8 cellular contexts compared by ENCODE assay signal in the genomic region with DNA sequence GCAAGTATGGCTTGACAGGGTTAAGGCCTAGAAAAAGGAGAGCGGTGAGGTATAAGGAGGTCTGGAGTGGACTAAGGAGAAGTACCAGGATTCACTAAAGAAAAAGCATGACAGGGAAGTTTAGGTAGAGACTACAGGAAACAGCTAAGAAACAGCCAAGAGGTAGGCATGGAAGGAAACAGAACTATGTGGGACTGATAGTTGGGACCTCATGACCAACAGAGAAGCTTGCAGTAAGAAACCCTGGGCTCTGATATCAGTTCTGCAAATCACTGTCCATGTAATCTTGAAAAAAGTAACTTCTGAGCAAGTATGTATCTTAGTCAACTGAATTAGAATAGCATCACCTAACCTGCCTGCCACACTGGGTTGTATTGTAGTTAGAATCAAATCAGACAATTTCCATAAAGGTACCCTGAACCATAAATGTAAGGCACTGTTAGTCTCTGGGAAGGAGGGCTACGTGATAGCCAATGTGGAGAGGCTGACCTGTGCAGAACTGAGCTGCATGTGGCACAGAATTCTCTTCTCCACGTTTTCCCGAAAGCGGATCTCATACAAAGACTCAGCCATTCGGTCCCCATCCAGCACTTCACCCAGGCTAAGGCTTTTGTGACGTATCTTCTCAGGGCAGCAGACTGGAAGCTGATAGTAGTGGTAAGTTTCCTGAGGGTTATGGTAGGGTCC. TPM values are rescaled to one million over a fixed set of nuclear protein-coding genes. Genes with fewer than 3 reads are reported as not detected.
DNase-seq lines count a peak whose midpoint lies in the region; ATAC-seq, FAIRE-seq and TF ChIP-seq lines count a peak whose summit lies in the region.

No MANE protein-coding gene starts in this region.

- POLR2A ChIA-PET in activated CD4-positive, alpha-beta T cell treated with anti-CD3 and anti-CD28 coated beads, Interleukin-2, amount 10 ng/mL, durations not matched to agents 7 days and 5 days (lab: Charles Lee) = no interaction called here
- POLR2A ChIA-PET in HepG2 (lab: Yijun Ruan, JAX) = interaction anchor here (1.3 to 4.3 kb wide), 11 partner anchors 10 to 248 kb away, joined by 3 to 230 read pairs (median 35); partner anchors contain the start of genes CHMP4A, DCAF11, DHRS1 and EMC9

- BruUV-seq in HepG2 (replicated peaks; lab: Mats Ljungman, UMichigan) = TSS peak; percentile 53

- intact Hi-C loops in HepG2 (cut with micrococcal nuclease; ENCODE audit: unreplicated experiment) = no loop called here

- H3K4me1 ChIP-seq in adipocyte (ENCODE audit: control insufficient read depth, insufficient read depth, low read length) = peaks cover 21% of the 10 kb centered on the region
- H3K4me1 ChIP-seq in HepG2 (ENCODE audit: insufficient read depth, low read length) = peaks cover 70% of the 10 kb centered on the region
- H3K4me1 ChIP-seq in thymus (ENCODE audit: control insufficient read depth, insufficient read depth, low read length) = peaks cover 17% of the 10 kb centered on the region

- H3K27ac Mint-ChIP-seq in activated CD4-positive, alpha-beta T cell treated with anti-CD3 and anti-CD28 coated beads, Interleukin-2, amount 10 ng/mL, durations not matched to agents 7 days and 5 days = peak overlapping the region; percentile 99

- WGBS in HepG2 (ENCODE audit: low lambda C conversion rate) = 89% methylated on average over 7 of the region's 7 CpGs
- WGBS in thymus = 95% methylated on average over 7 of the region's 7 CpGs

- no peak for TF ChIP-seq RAD21 in HepG2 (CRISPR knock-in tag; IDR thresholded peaks at IDR 0.05)

- peak in 1 of 2 experiments; percentile 38; a peak in 1 of 4 replicates for TF ChIP-seq POLR2A in HepG2 (IDR thresholded peaks at IDR 0.05; ENCODE audit: insufficient read depth in 1 of 2, low read depth in 2 of 2, low read length in 2 of 2)

- H3K27me3 ChIP-seq in adipocyte (replicated peaks; ENCODE audit: control insufficient read depth, insufficient read depth, low read length) (no peaks in the 10 kb centered on the region), HepG2 (ENCODE audit: control insufficient read depth in 1 of 2, insufficient read depth in 2 of 2, low read length in 2 of 2) (no peaks in the 10 kb centered on the region; a peak in 1 of 5 replicates), thymus (ENCODE audit: control insufficient read depth, insufficient read depth) (no peaks in the 10 kb centered on the region)

- no peak for TF ChIP-seq CTCF in HepG2 (CRISPR knock-in tag; IDR thresholded peaks at IDR 0.05)

- no peak for TF ChIP-seq EP300 in HepG2 (IDR thresholded peaks at IDR 0.05; ENCODE audit: low read depth in 2 of 2, low read length in 2 of 2)
- TF ChIP-seq EP300 in HepG2 (CRISPR knock-in tag; IDR thresholded peaks at IDR 0.05; ENCODE audit: borderline replicate concordance) = no peak

- H3K36me3 Mint-ChIP-seq in activated CD4-positive, alpha-beta T cell treated with anti-CD3 and anti-CD28 coated beads, Interleukin-2, amount 10 ng/mL, durations not matched to agents 7 days and 5 days (ENCODE audit: low read depth) = peaks cover 50% of the 10 kb centered on the region

- H3K79me2 ChIP-seq in HepG2 (ENCODE audit: insufficient read depth, low read length) = peaks cover 43% of the 10 kb centered on the region

- no peaks in the 10 kb centered on the region for H4K20me1 ChIP-seq in HepG2 (ENCODE audit: insufficient read depth, low read length)

- peak overlapping the region; percentile 97 for H3K4me3 ChIP-seq in adipocyte (ENCODE audit: low read length)
- peak overlapping the region; percentile 79 to 91 (median 85) for H3K4me3 ChIP-seq in HepG2 (replicated peaks in 1 of 3; ENCODE audit: insufficient read depth in 1 of 3, low read depth in 2 of 3, low read length in 3 of 3)
- H3K4me3 ChIP-seq in thymus (ENCODE audit: low read length) = peak overlapping the region; percentile 94

- peak; percentile 23 for FAIRE-seq in HepG2 (lab: Jason Lieb, UNC)

- H2AFZ ChIP-seq in HepG2 (ENCODE audit: low read length) = no peak overlapping the region

- H3K4me3 Mint-ChIP-seq in activated CD4-positive, alpha-beta T cell treated with anti-CD3 and anti-CD28 coated beads, Interleukin-2, amount 10 ng/mL, durations not matched to agents 7 days and 5 days = peak overlapping the region; percentile 98

- peak overlapping the region; percentile 99 for H3K4me2 ChIP-seq in HepG2 (ENCODE audit: low read depth, low read length)

- peak overlapping the region; percentile 99 for H3K9ac ChIP-seq in adipocyte (ENCODE audit: low read length)
- H3K9ac ChIP-seq in HepG2 (ENCODE audit: insufficient read depth, low read depth, low read length) = peak overlapping the region; percentile 97

- CTCF ChIA-PET in activated CD4-positive, alpha-beta T cell treated with anti-CD3 and anti-CD28 coated beads, Interleukin-2, amount 10 ng/mL, durations not matched to agents 7 days and 5 days (lab: Charles Lee) = interaction anchor here (0.7 to 2.1 kb wide), 8 partner anchors 13 to 116 kb away, joined by 3 to 12 read pairs (median 4); partner anchors contain the start of genes CHMP4A, CIDEB, IRF9 and LTB4R2
- CTCF ChIA-PET in HepG2 (lab: Yijun Ruan, JAX; ENCODE audit: low intra/inter-chr PET ratio, low total read pairs) = no interaction called here

- no peak for DNase-seq in activated CD4-positive, alpha-beta T cell treated with anti-CD3 and anti-CD28 coated beads, Interleukin-2, amount 10 ng/mL, durations not matched to agents 7 days and 5 days
- no peak for DNase-seq in activated CD4-positive, alpha-beta T cell treated with anti-CD3 and anti-CD28 coated beads for 48 hours
- no peak for DNase-seq in adipocyte (ENCODE audit: low read depth)
- DNase-seq in HepG2 (ENCODE audit: low spot score) = no peak
- no peak for DNase-seq in epidermal melanocyte (ENCODE audit: insufficient read length, low spot score)

- H3K4me1 Mint-ChIP-seq in activated CD4-positive, alpha-beta T cell treated with anti-CD3 and anti-CD28 coated beads, Interleukin-2, amount 10 ng/mL, durations not matched to agents 7 days and 5 days = peaks cover 66% of the 10 kb centered on the region

- ATAC-seq in HepG2 (no peak), HG02970 (IDR thresholded peaks at IDR 0.05; ENCODE audit: low FRiP score, unreplicated experiment) (no peak), GM18498 (IDR thresholded peaks at IDR 0.05; ENCODE audit: unreplicated experiment) (no peak)

- H3K36me3 ChIP-seq in adipocyte (ENCODE audit: control insufficient read depth, insufficient read depth, low read length, severe bottlenecking) (peaks cover 14% of the 10 kb centered on the region), HepG2 (replicated peaks in 1 of 2; ENCODE audit: control insufficient read depth in 1 of 2, insufficient read depth in 2 of 2, low read length in 2 of 2) (peaks cover 18 to 29% of the 10 kb centered on the region in 2 experiments; a peak in 4 of 5 replicates), thymus (ENCODE audit: control insufficient read depth, insufficient read depth) (peaks cover 14% of the 10 kb centered on the region)

- in situ Hi-C loops in HepG2 (cut with HindIII; ENCODE audit: extremely low pct_ligation_motif_present, low pct_unique_long_range_greater_than_20kb) = no loop called here

- H3K27me3 Mint-ChIP-seq in activated CD4-positive, alpha-beta T cell treated with anti-CD3 and anti-CD28 coated beads, Interleukin-2, amount 10 ng/mL, durations not matched to agents 7 days and 5 days = no peaks in the 10 kb centered on the region

- peak overlapping the region; percentile 84 for H3K27ac ChIP-seq in HepG2 (ENCODE audit: extremely low read length, insufficient read depth, low read length)
- no peak overlapping the region for H3K27ac ChIP-seq in thymus (ENCODE audit: low read depth)

- H3K9me3 ChIP-seq in adipocyte (ENCODE audit: control insufficient read depth, low read length) (no peaks in the 10 kb centered on the region), HepG2 (ENCODE audit: low read length) (no peaks in the 10 kb centered on the region), thymus (ENCODE audit: control insufficient read depth) (no peaks in the 10 kb centered on the region)

- no peaks in the 10 kb centered on the region for H3K9me3 Mint-ChIP-seq in activated CD4-positive, alpha-beta T cell treated with anti-CD3 and anti-CD28 coated beads, Interleukin-2, amount 10 ng/mL, durations not matched to agents 7 days and 5 days

RNA-seq across cellular contexts. Expression of gene TM9SF1, which starts 0.9 kb away (rescaled TPM):
- total RNA-seq in activated CD4-positive, alpha-beta T cell treated with anti-CD3 and anti-CD28 coated beads, Interleukin-2, amount 10 ng/mL, durations not matched to agents 7 days and 5 days = 10 to 100 TPM; 28.6 to 33.2 TPM
- 56.4 and 110 TPM in 2 replicates for total RNA-seq in HepG2 (2016; rRNA removed; fragmentation: Illumina TruSeq; extraction: Trizol)
- 19.9 and 23.1 TPM in 2 replicates for total RNA-seq in HepG2 (2016; cell fraction: cytosol; rRNA removed; fragmentation: Illumina TruSeq; extraction: Trizol; ENCODE audit: low read depth)
- total RNA-seq in HepG2 (2016; cell fraction: insoluble cytoplasmic fraction; rRNA removed; fragmentation: Illumina TruSeq; extraction: Trizol) = 52.8 and 116 TPM in 2 replicates
- total RNA-seq in HepG2 (2016; cell fraction: membrane; rRNA removed; fragmentation: Illumina TruSeq; extraction: Trizol) = 50.6 and 55.0 TPM in 2 replicates
- total RNA-seq in HepG2 (2016; cell fraction: nucleus; rRNA removed; fragmentation: Illumina TruSeq; extraction: Trizol) = 105 and 124 TPM in 2 replicates
- 83.2 and 85.1 TPM in 2 replicates for polyA plus RNA-seq in HepG2 (2011; rRNA removed)
- 99.8 and 110 TPM in 2 replicates for polyA plus RNA-seq in HepG2 (2011; cell fraction: cytosol; rRNA removed)
- 60.5 and 61.2 TPM in 2 replicates for polyA plus RNA-seq in HepG2 (2011; cell fraction: nucleus; rRNA removed)
- polyA plus RNA-seq in HepG2 (2012) = 37.9 and 82.6 TPM in 2 replicates
- polyA plus RNA-seq in HepG2 (2016; cell fraction: cytosol; fragmentation: Illumina TruSeq; extraction: Trizol; ENCODE audit: low read depth) = 25.1 and 31.5 TPM in 2 replicates
- polyA plus RNA-seq in HepG2 (2016; cell fraction: insoluble cytoplasmic fraction; fragmentation: Illumina TruSeq; extraction: Trizol; ENCODE audit: low read depth) = 44.2 and 50.2 TPM in 2 replicates
- polyA plus RNA-seq in HepG2 (2016; cell fraction: membrane; fragmentation: Illumina TruSeq; extraction: Trizol; ENCODE audit: low read depth) = 32.9 and 38.1 TPM in 2 replicates
- polyA plus RNA-seq in HepG2 (2016; cell fraction: nucleus; fragmentation: Illumina TruSeq; extraction: Trizol; ENCODE audit: insufficient read depth, low read depth) = 112 and 131 TPM in 2 replicates
- polyA minus RNA-seq in HepG2 (2011; rRNA and poly(A)+ RNA removed; ENCODE audit: low replicate concordance) = 117 and 251 TPM in 2 replicates
- 36.8 and 39.3 TPM in 2 replicates for polyA minus RNA-seq in HepG2 (2011; cell fraction: cytosol; rRNA and poly(A)+ RNA removed)
- polyA minus RNA-seq in HepG2 (2011; cell fraction: nucleus; rRNA and poly(A)+ RNA removed) = 51.2 and 53.7 TPM in 2 replicates
- polyA plus RNA-seq in thymus = 12.5 TPM

RNA-seq across cellular contexts. Expression of gene IPO4, which starts 5.7 kb away (rescaled TPM):
- total RNA-seq in activated CD4-positive, alpha-beta T cell treated with anti-CD3 and anti-CD28 coated beads, Interleukin-2, amount 10 ng/mL, durations not matched to agents 7 days and 5 days = 10 to 100 TPM; 45.3 to 48.7 TPM
- 149 and 179 TPM in 2 replicates for total RNA-seq in HepG2 (2016; rRNA removed; fragmentation: Illumina TruSeq; extraction: Trizol)
- 58.9 and 61.8 TPM in 2 replicates for total RNA-seq in HepG2 (2016; cell fraction: cytosol; rRNA removed; fragmentation: Illumina TruSeq; extraction: Trizol; ENCODE audit: low read depth)
- total RNA-seq in HepG2 (2016; cell fraction: insoluble cytoplasmic fraction; rRNA removed; fragmentation: Illumina TruSeq; extraction: Trizol) = 119 and 190 TPM in 2 replicates
- 54.8 and 63.8 TPM in 2 replicates for total RNA-seq in HepG2 (2016; cell fraction: membrane; rRNA removed; fragmentation: Illumina TruSeq; extraction: Trizol)
- total RNA-seq in HepG2 (2016; cell fraction: nucleus; rRNA removed; fragmentation: Illumina TruSeq; extraction: Trizol) = 147 and 162 TPM in 2 replicates
- polyA plus RNA-seq in HepG2 (2011; rRNA removed) (37.4 and 39.0 TPM in 2 replicates), thymus (12.1 TPM)
- polyA plus RNA-seq in HepG2 (2011; cell fraction: cytosol; rRNA removed) = 22.1 and 40.0 TPM in 2 replicates
- 186 and 239 TPM in 2 replicates for polyA plus RNA-seq in HepG2 (2011; cell fraction: nucleus; rRNA removed)
- 42.9 and 46.8 TPM in 2 replicates for polyA plus RNA-seq in HepG2 (2012)
- 17.6 and 17.8 TPM in 2 replicates for polyA plus RNA-seq in HepG2 (2016; cell fraction: cytosol; fragmentation: Illumina TruSeq; extraction: Trizol; ENCODE audit: low read depth)
- polyA plus RNA-seq in HepG2 (2016; cell fraction: insoluble cytoplasmic fraction; fragmentation: Illumina TruSeq; extraction: Trizol; ENCODE audit: low read depth) = 88.5 and 118 TPM in 2 replicates
- polyA plus RNA-seq in HepG2 (2016; cell fraction: membrane; fragmentation: Illumina TruSeq; extraction: Trizol; ENCODE audit: low read depth) = 32.2 and 38.2 TPM in 2 replicates
- polyA plus RNA-seq in HepG2 (2016; cell fraction: nucleus; fragmentation: Illumina TruSeq; extraction: Trizol; ENCODE audit: insufficient read depth, low read depth) = 185 and 227 TPM in 2 replicates
- 52.8 and 135 TPM in 2 replicates for polyA minus RNA-seq in HepG2 (2011; rRNA and poly(A)+ RNA removed; ENCODE audit: low replicate concordance)
- 34.0 and 43.7 TPM in 2 replicates for polyA minus RNA-seq in HepG2 (2011; cell fraction: cytosol; rRNA and poly(A)+ RNA removed)
- 176 and 190 TPM in 2 replicates for polyA minus RNA-seq in HepG2 (2011; cell fraction: nucleus; rRNA and poly(A)+ RNA removed)

RNA-seq across cellular contexts. Expression of gene TSSK4, which starts 11.2 kb away (rescaled TPM):
- under 1 TPM; 0.52 to 0.60 TPM for total RNA-seq in activated CD4-positive, alpha-beta T cell treated with anti-CD3 and anti-CD28 coated beads, Interleukin-2, amount 10 ng/mL, durations not matched to agents 7 days and 5 days
- 0.44 TPM in 1 of 2 replicates, not detected in the other for total RNA-seq in HepG2 (2016; rRNA removed; fragmentation: Illumina TruSeq; extraction: Trizol)
- not detected in 2 replicates for total RNA-seq in HepG2 (2016; cell fraction: cytosol; rRNA removed; fragmentation: Illumina TruSeq; extraction: Trizol; ENCODE audit: low read depth)
- 0.19 TPM in 1 of 2 replicates, not detected in the other for total RNA-seq in HepG2 (2016; cell fraction: insoluble cytoplasmic fraction; rRNA removed; fragmentation: Illumina TruSeq; extraction: Trizol)
- not detected in 2 replicates for total RNA-seq in HepG2 (2016; cell fraction: membrane; rRNA removed; fragmentation: Illumina TruSeq; extraction: Trizol)
- 0.78 TPM in 1 of 2 replicates, not detected in the other for total RNA-seq in HepG2 (2016; cell fraction: nucleus; rRNA removed; fragmentation: Illumina TruSeq; extraction: Trizol)
- polyA plus RNA-seq in HepG2 (2011; rRNA removed) (0.08 and 0.14 TPM in 2 replicates), thymus (0.02 TPM)
- polyA plus RNA-seq in HepG2 (2011; cell fraction: cytosol; rRNA removed) = 0.04 and 0.10 TPM in 2 replicates
- 1.0 and 1.1 TPM in 2 replicates for polyA plus RNA-seq in HepG2 (2011; cell fraction: nucleus; rRNA removed)
- polyA plus RNA-seq in HepG2 (2012) = 3.3 and 4.1 TPM in 2 replicates
- 0.21 TPM in 1 of 2 replicates, not detected in the other for polyA plus RNA-seq in HepG2 (2016; cell fraction: cytosol; fragmentation: Illumina TruSeq; extraction: Trizol; ENCODE audit: low read depth)
- not detected in 2 replicates for polyA plus RNA-seq in HepG2 (2016; cell fraction: insoluble cytoplasmic fraction; fragmentation: Illumina TruSeq; extraction: Trizol; ENCODE audit: low read depth)
- 0.26 TPM in 1 of 2 replicates, not detected in the other for polyA plus RNA-seq in HepG2 (2016; cell fraction: membrane; fragmentation: Illumina TruSeq; extraction: Trizol; ENCODE audit: low read depth)
- not detected in 2 replicates for polyA plus RNA-seq in HepG2 (2016; cell fraction: nucleus; fragmentation: Illumina TruSeq; extraction: Trizol; ENCODE audit: insufficient read depth, low read depth)
- polyA minus RNA-seq in HepG2 (2011; rRNA and poly(A)+ RNA removed; ENCODE audit: low replicate concordance) = 1.7 and 2.4 TPM in 2 replicates
- not detected in 2 replicates for polyA minus RNA-seq in HepG2 (2011; cell fraction: cytosol; rRNA and poly(A)+ RNA removed)
- 3.2 and 5.0 TPM in 2 replicates for polyA minus RNA-seq in HepG2 (2011; cell fraction: nucleus; rRNA and poly(A)+ RNA removed)

RNA-seq across cellular contexts. Expression of gene CHMP4A, which starts 19.0 kb away (rescaled TPM):
- 10 to 100 TPM; 79.8 to 93.2 TPM for total RNA-seq in activated CD4-positive, alpha-beta T cell treated with anti-CD3 and anti-CD28 coated beads, Interleukin-2, amount 10 ng/mL, durations not matched to agents 7 days and 5 days
- 113 and 140 TPM in 2 replicates for total RNA-seq in HepG2 (2016; rRNA removed; fragmentation: Illumina TruSeq; extraction: Trizol)
- total RNA-seq in HepG2 (2016; cell fraction: cytosol; rRNA removed; fragmentation: Illumina TruSeq; extraction: Trizol; ENCODE audit: low read depth) = 66.3 and 72.6 TPM in 2 replicates
- 120 and 148 TPM in 2 replicates for total RNA-seq in HepG2 (2016; cell fraction: insoluble cytoplasmic fraction; rRNA removed; fragmentation: Illumina TruSeq; extraction: Trizol)
- total RNA-seq in HepG2 (2016; cell fraction: membrane; rRNA removed; fragmentation: Illumina TruSeq; extraction: Trizol) = 67.1 and 67.8 TPM in 2 replicates
- total RNA-seq in HepG2 (2016; cell fraction: nucleus; rRNA removed; fragmentation: Illumina TruSeq; extraction: Trizol) = 52.6 and 66.0 TPM in 2 replicates
- polyA plus RNA-seq in HepG2 (2011; rRNA removed) (80.8 and 83.6 TPM in 2 replicates), thymus (151 TPM)
- 85.1 and 105 TPM in 2 replicates for polyA plus RNA-seq in HepG2 (2011; cell fraction: cytosol; rRNA removed)
- 42.1 and 63.9 TPM in 2 replicates for polyA plus RNA-seq in HepG2 (2011; cell fraction: nucleus; rRNA removed)
- 78.9 and 98.0 TPM in 2 replicates for polyA plus RNA-seq in HepG2 (2012)
- polyA plus RNA-seq in HepG2 (2016; cell fraction: cytosol; fragmentation: Illumina TruSeq; extraction: Trizol; ENCODE audit: low read depth) = 64.7 and 70.4 TPM in 2 replicates
- polyA plus RNA-seq in HepG2 (2016; cell fraction: insoluble cytoplasmic fraction; fragmentation: Illumina TruSeq; extraction: Trizol; ENCODE audit: low read depth) = 255 and 256 TPM in 2 replicates
- polyA plus RNA-seq in HepG2 (2016; cell fraction: membrane; fragmentation: Illumina TruSeq; extraction: Trizol; ENCODE audit: low read depth) = 60.9 and 64.0 TPM in 2 replicates
- polyA plus RNA-seq in HepG2 (2016; cell fraction: nucleus; fragmentation: Illumina TruSeq; extraction: Trizol; ENCODE audit: insufficient read depth, low read depth) = 140 and 161 TPM in 2 replicates
- 9.7 and 17.0 TPM in 2 replicates for polyA minus RNA-seq in HepG2 (2011; rRNA and poly(A)+ RNA removed; ENCODE audit: low replicate concordance)
- polyA minus RNA-seq in HepG2 (2011; cell fraction: cytosol; rRNA and poly(A)+ RNA removed) = 7.5 and 11.3 TPM in 2 replicates
- 30.8 and 42.8 TPM in 2 replicates for polyA minus RNA-seq in HepG2 (2011; cell fraction: nucleus; rRNA and poly(A)+ RNA removed)

RNA-seq across cellular contexts. Expression of gene MDP1, which starts 21.5 kb away (rescaled TPM):
- 10 to 100 TPM; 10.1 to 10.7 TPM for total RNA-seq in activated CD4-positive, alpha-beta T cell treated with anti-CD3 and anti-CD28 coated beads, Interleukin-2, amount 10 ng/mL, durations not matched to agents 7 days and 5 days
- 48.7 and 66.0 TPM in 2 replicates for total RNA-seq in HepG2 (2016; rRNA removed; fragmentation: Illumina TruSeq; extraction: Trizol)
- 27.9 and 34.0 TPM in 2 replicates for total RNA-seq in HepG2 (2016; cell fraction: cytosol; rRNA removed; fragmentation: Illumina TruSeq; extraction: Trizol; ENCODE audit: low read depth)
- total RNA-seq in HepG2 (2016; cell fraction: insoluble cytoplasmic fraction; rRNA removed; fragmentation: Illumina TruSeq; extraction: Trizol) = 53.9 and 66.6 TPM in 2 replicates
- 41.5 and 42.5 TPM in 2 replicates for total RNA-seq in HepG2 (2016; cell fraction: membrane; rRNA removed; fragmentation: Illumina TruSeq; extraction: Trizol)
- 27.7 and 28.0 TPM in 2 replicates for total RNA-seq in HepG2 (2016; cell fraction: nucleus; rRNA removed; fragmentation: Illumina TruSeq; extraction: Trizol)
- polyA plus RNA-seq in HepG2 (2011; rRNA removed) (38.2 and 44.1 TPM in 2 replicates), thymus (48.8 TPM)
- polyA plus RNA-seq in HepG2 (2011; cell fraction: cytosol; rRNA removed) = 35.9 and 43.6 TPM in 2 replicates
- polyA plus RNA-seq in HepG2 (2011; cell fraction: nucleus; rRNA removed) = 45.5 and 46.7 TPM in 2 replicates
- polyA plus RNA-seq in HepG2 (2012) = 24.5 and 30.3 TPM in 2 replicates
- 24.6 and 32.2 TPM in 2 replicates for polyA plus RNA-seq in HepG2 (2016; cell fraction: cytosol; fragmentation: Illumina TruSeq; extraction: Trizol; ENCODE audit: low read depth)
- polyA plus RNA-seq in HepG2 (2016; cell fraction: insoluble cytoplasmic fraction; fragmentation: Illumina TruSeq; extraction: Trizol; ENCODE audit: low read depth) = 50.1 and 54.2 TPM in 2 replicates
- polyA plus RNA-seq in HepG2 (2016; cell fraction: membrane; fragmentation: Illumina TruSeq; extraction: Trizol; ENCODE audit: low read depth) = 30.8 and 33.7 TPM in 2 replicates
- 41.8 and 50.7 TPM in 2 replicates for polyA plus RNA-seq in HepG2 (2016; cell fraction: nucleus; fragmentation: Illumina TruSeq; extraction: Trizol; ENCODE audit: insufficient read depth, low read depth)
- polyA minus RNA-seq in HepG2 (2011; rRNA and poly(A)+ RNA removed; ENCODE audit: low replicate concordance) = 10.6 and 24.5 TPM in 2 replicates
- polyA minus RNA-seq in HepG2 (2011; cell fraction: cytosol; rRNA and poly(A)+ RNA removed) = 4.9 and 8.5 TPM in 2 replicates
- polyA minus RNA-seq in HepG2 (2011; cell fraction: nucleus; rRNA and poly(A)+ RNA removed) = 19.6 and 23.2 TPM in 2 replicates
